ENCODE assay signal across 24 cellular contexts in genomic region chr3:148460686-148461085, GRCh38.
"Had no signal": no experiment of that assay in that cellular context is flagged by ENCODE, and none has a peak within 500 bp of the region (broad histone marks: within the 10 kb centered on the region; RNA-seq: fewer than 3 reads in every experiment).

No MANE protein-coding gene starts in this region.

- H3K4me3 ChIP-seq: colonic mucosa, coronary artery, dorsolateral prefrontal cortex, esophagus muscularis mucosa, esophagus squamous epithelium, gastrocnemius medialis, gastroesophageal sphincter, heart left ventricle had no signal

- H3K9me3 ChIP-seq: colonic mucosa, esophagus muscularis mucosa, esophagus squamous epithelium, gastrocnemius medialis, gastroesophageal sphincter had no signal

- DNase-seq: colonic mucosa; cortex of kidney; dorsolateral prefrontal cortex; effector CD4-positive, alpha-beta T cell; effector CD8-positive, alpha-beta T cell; effector memory CD4-positive, alpha-beta T cell; effector memory CD8-positive, alpha-beta T cell; endodermal cell; esophagus squamous epithelium; foreskin keratinocyte; foreskin melanocyte; gastrocnemius medialis; glutamatergic neuron; head of caudate nucleus; heart left ventricle had no signal

- H3K4me3 Mint-ChIP-seq: dendritic cell treated with granulocyte-macrophage colony-stimulating factor and Interleukin-4, amounts not matched to agents 40 ng/mL and 50 ng/mL, for 4 days; effector memory CD8-positive, alpha-beta T cell; endodermal cell had no signal

- H3K9me3 Mint-ChIP-seq: dendritic cell treated with granulocyte-macrophage colony-stimulating factor and Interleukin-4, amounts not matched to agents 40 ng/mL and 50 ng/mL, for 4 days had no signal

- FAIRE-seq: colon, endometrium, frontal cortex had no signal

- ATAC-seq: effector memory CD8-positive, alpha-beta T cell; esophagus mucosa; foreskin keratinocyte; gastrocnemius medialis; gastroesophageal sphincter; heart left ventricle had no signal

- H3K4me1 ChIP-seq: colonic mucosa, esophagus muscularis mucosa, esophagus squamous epithelium, foreskin keratinocyte, gastrocnemius medialis, heart left ventricle had no signal

- H3K27ac Mint-ChIP-seq: dendritic cell treated with granulocyte-macrophage colony-stimulating factor and Interleukin-4, amounts not matched to agents 40 ng/mL and 50 ng/mL, for 4 days; effector memory CD8-positive, alpha-beta T cell; endodermal cell had no signal

- H3K27me3 Mint-ChIP-seq: dendritic cell treated with granulocyte-macrophage colony-stimulating factor and Interleukin-4, amounts not matched to agents 40 ng/mL and 50 ng/mL, for 4 days; effector memory CD8-positive, alpha-beta T cell had no signal

- H3K27me3 ChIP-seq: colonic mucosa, dorsolateral prefrontal cortex, esophagus muscularis mucosa, esophagus squamous epithelium, foreskin keratinocyte, gastrocnemius medialis, gastroesophageal sphincter, heart left ventricle had no signal

- H3K27ac ChIP-seq: colonic mucosa, coronary artery, dorsolateral prefrontal cortex, epithelial cell of prostate, esophagus muscularis mucosa, esophagus squamous epithelium, foreskin keratinocyte, gastrocnemius medialis, gastroesophageal sphincter, heart left ventricle had no signal

- H3K36me3 ChIP-seq: colonic mucosa, esophagus muscularis mucosa, esophagus squamous epithelium, gastrocnemius medialis, gastroesophageal sphincter, heart left ventricle had no signal
